Comparison of ENCODE assay signal across 6 cellular contexts in genomic region chr13:62631124-62631523, GRCh38.
"Had no signal": no experiment of that assay in that cellular context is flagged by ENCODE, and none has a peak within 500 bp of the region (broad histone marks: within the 10 kb centered on the region; RNA-seq: fewer than 3 reads in every experiment).

No MANE protein-coding gene starts in this region.

- ATAC-seq: HepG2, K562 had no signal

- H3K4me2 ChIP-seq: KMS-11 had no signal

- DNase-seq: KBM-7, KG1 had no signal

- H3K4me3 ChIP-seq: K562 had no signal

- H3K9ac ChIP-seq: KMS-11 had no signal

- H3K27ac ChIP-seq: HL-60, KMS-11 had no signal
